Comparison of ENCODE assay signal across 8 cellular contexts in the genomic region with DNA sequence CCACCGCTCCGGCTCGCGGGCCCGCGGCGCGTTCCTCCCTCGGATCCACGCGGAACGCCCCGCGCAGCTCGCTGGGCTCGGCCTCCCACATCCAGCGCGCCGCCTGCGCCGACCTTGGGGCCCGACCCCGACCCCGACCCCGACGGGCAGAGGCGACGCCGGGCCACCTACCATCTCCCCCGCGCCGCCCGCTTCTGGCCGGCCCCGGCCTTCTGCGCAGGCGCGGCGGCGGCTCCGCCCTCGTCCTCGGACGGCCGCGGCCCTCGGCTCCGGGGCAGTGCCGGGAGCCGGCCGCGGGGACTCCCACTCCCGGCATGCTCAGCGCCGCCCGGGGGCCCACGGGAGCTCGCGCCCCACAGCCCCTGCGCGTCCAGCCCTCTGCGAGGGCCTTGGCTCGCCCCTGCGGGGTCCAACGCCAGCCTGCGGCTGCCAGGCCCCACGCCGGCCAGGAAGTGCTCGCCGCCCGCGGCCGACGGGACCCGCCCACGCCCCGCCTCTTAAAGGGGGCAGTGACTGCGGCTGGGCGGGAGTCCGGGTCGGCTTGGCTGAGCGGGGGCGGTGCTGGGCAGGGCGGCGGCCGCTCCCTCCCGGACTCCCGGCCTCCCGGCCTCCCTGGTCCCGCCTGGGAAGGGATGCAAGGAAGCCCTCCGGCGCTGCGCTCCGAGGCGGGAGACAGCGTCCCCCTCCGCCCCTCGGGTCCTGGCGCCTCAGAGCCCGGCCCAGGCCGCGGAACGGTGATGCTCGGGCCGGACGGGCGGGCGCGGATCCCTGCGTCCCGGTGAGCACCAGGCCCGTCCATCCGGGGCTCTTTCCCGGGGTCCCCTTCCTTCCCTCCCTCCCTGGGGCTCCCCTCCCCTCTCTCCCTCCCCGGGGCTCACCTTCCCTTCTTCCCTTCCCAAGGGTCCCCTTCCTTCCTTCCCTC. TPM values are rescaled to one million over a fixed set of nuclear protein-coding genes. Genes with fewer than 3 reads are reported as not detected.
DNase-seq lines count a peak whose midpoint lies in the region; ATAC-seq and TF ChIP-seq lines count a peak whose summit lies in the region.

A gene (minus strand): TSS at position 216 of the 922 bp plus-strand sequence. CDS start 42 bp downstream, at position 174.

- H3K27me3 ChIP-seq in HAP-1 (ENCODE audit: low read depth) (no peaks in the 10 kb centered on the region), MG63 (no peaks in the 10 kb centered on the region), parathyroid adenoma (ENCODE audit: control insufficient read depth, insufficient read depth, low read length) (no peaks in the 10 kb centered on the region), tibial artery (no peaks in the 10 kb centered on the region)

- H3K27ac Mint-ChIP-seq in activated naive CD8-positive, alpha-beta T cell, result peak within 1 kb of the TSS; percentile 89

- H2AFZ ChIP-seq in parathyroid adenoma, result peak within 1 kb of the TSS; percentile 78

- H3K9me3 Mint-ChIP-seq in activated naive CD8-positive, alpha-beta T cell (ENCODE audit: low read depth), result no peaks in the 10 kb centered on the region

- H3K36me3 Mint-ChIP-seq in activated naive CD8-positive, alpha-beta T cell, result peaks cover 5% of the 10 kb centered on the region

- no peak within 1 kb of the TSS for H3K9ac ChIP-seq in parathyroid adenoma

- H3K27ac ChIP-seq in parathyroid adenoma (peak within 1 kb of the TSS; percentile 47), tibial artery (peak within 1 kb of the TSS; percentile 92 to 94)

- H3K79me2 ChIP-seq in parathyroid adenoma, result peaks cover 19% of the 10 kb centered on the region

- peak within 1 kb of the TSS; percentile 64 for H3K4me3 ChIP-seq in HAP-1
- H3K4me3 ChIP-seq in MG63, result peak within 1 kb of the TSS; percentile 88
- H3K4me3 ChIP-seq in parathyroid adenoma (ENCODE audit: low read depth, low read length), result peak within 1 kb of the TSS; percentile 64
- H3K4me3 ChIP-seq in tibial artery, result peak within 1 kb of the TSS; percentile 89 to 95

- TF ChIP-seq CTCF in parathyroid adenoma (IDR thresholded peaks at IDR 0.05) (no peak), tibial artery (IDR thresholded peaks at IDR 0.05) (no peak)

- intact Hi-C loops in Right ventricle myocardium inferior (cut with DNase I), result loop anchor here (5.0 kb wide), 1 partner anchor 57 kb away; no protein-coding TSS in a partner anchor
- intact Hi-C loops in tibial artery (cut with DNase I; ENCODE audit: low total_unique reads), result loop anchor here (10.0 kb wide), 1 partner anchor 196 kb away; a partner anchor contains a TSS

- DNase-seq in GM04503 (ENCODE audit: low read depth), result peak; percentile 80
- peak; percentile 90 to 95 for DNase-seq in HAP-1 (ENCODE audit: low spot score in 2 of 2)
- peak; percentile 96 for DNase-seq in MG63
- peak; percentile 48 for DNase-seq in SKM-1 (lab: John Stamatoyannopoulos, UW; ENCODE audit: unreplicated experiment)
- peak; percentile 97 for DNase-seq in Right ventricle myocardium inferior (ENCODE audit: missing footprints)
- peak; percentile 92 to 97 for DNase-seq in tibial artery

- peak within 1 kb of the TSS; percentile 79 for H3K4me2 ChIP-seq in parathyroid adenoma (ENCODE audit: low read length)

- H3K27me3 Mint-ChIP-seq in activated naive CD8-positive, alpha-beta T cell, result no peaks in the 10 kb centered on the region

- ATAC-seq in Right ventricle myocardium inferior, result peak; percentile 95

- H3K9me3 ChIP-seq in HAP-1 (no peaks in the 10 kb centered on the region), MG63 (no peaks in the 10 kb centered on the region), parathyroid adenoma (ENCODE audit: control insufficient read depth, low read length) (no peaks in the 10 kb centered on the region), tibial artery (no peaks in the 10 kb centered on the region)

- H3K4me1 Mint-ChIP-seq in activated naive CD8-positive, alpha-beta T cell (ENCODE audit: low read depth), result peaks cover 72% of the 10 kb centered on the region

- H3K4me3 Mint-ChIP-seq in activated naive CD8-positive, alpha-beta T cell, result peak within 1 kb of the TSS; percentile 95

- H3K36me3 ChIP-seq in HAP-1 (replicated peaks) (peaks cover 23% of the 10 kb centered on the region), MG63 (peaks cover 30% of the 10 kb centered on the region), parathyroid adenoma (ENCODE audit: control insufficient read depth, insufficient read depth, low read length) (no peaks in the 10 kb centered on the region), tibial artery (peaks cover under 1 to 4% (median under 1%) of the 10 kb centered on the region in 3 donors)

- H3K4me1 ChIP-seq in HAP-1, result peaks cover 21% of the 10 kb centered on the region
- H3K4me1 ChIP-seq in parathyroid adenoma, result peaks cover 6% of the 10 kb centered on the region
- H3K4me1 ChIP-seq in tibial artery, result peaks cover 0 to 64% (median 55%) of the 10 kb centered on the region in 4 donors

- in situ Hi-C loops in HAP-1 (cut with MboI; ENCODE audit: low sequenced_read_pairs), result no loop called here

RNA-seq across cellular contexts. Expression of the gene that starts here (rescaled TPM):
- total RNA-seq in MG63 (2014; rRNA removed; shearing (Covaris generic); ENCODE audit: low replicate concordance), result 6.0 and 6.8 TPM in 2 replicates
- 194 TPM for total RNA-seq in Right ventricle myocardium inferior

Comparison
In these comparisons a context has a peak if more than half of its experiments do, and no peak if none do; other contexts are left out.
1. Peak in every context shown above with its lines: DNase-seq, ATAC-seq, H3K4me3 ChIP-seq and H3K27ac ChIP-seq.
2. RNA of the gene that starts here (total RNA-seq): 194 TPM in Right ventricle myocardium inferior (single experiment); 6.0 to 6.8 TPM in MG63; every median in the first group is over 10 times any median in the second.